Comparison of ENCODE assay signal across 1 cellular context in the genomic region with DNA sequence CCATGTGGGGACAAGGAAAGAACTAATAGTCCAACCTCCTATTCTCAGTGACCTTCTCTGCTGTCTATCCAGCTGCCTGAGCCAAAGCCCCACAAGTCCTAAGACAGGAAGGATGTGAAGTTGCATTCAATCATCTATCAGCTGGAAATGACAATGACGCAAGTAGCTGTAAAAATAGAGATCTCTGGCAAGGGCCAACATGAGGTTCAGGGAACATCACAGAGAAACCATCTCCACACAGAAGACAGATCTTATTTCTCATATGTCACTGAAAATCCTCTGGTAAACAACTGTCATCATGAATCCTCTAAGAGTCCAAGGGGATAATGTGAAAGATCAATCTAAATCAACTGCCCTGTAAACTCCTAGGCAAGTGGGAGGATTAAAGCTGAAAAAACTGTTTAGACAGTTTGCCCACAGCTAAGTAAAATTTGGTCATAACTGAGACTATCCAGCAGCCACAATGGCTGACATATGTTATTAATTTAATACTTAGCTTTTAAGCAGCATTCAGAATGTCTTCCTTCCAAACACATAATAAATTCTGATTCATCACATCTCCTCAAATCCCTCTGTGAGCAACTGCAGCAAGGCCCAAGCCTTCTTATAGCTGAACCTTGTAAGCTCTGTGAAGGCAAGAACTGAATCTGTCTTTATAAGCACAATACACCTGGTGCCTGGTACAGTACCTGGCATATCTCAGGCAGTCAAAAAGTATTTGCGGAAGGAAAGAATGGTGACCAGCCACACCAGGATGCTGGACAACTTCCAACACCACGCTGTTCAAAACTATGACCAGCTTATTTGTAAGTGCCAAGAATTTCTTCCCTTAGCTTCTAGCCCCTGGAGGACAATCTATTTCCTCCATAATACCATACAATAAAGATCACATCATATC.
TF ChIP-seq lines count a peak whose summit lies in the region.

No MANE protein-coding gene starts in this region.

TF ChIP-seq in liver, 16 proteins besides CTCF, POLR2A, EP300 and RAD21:
- no peak for TF ChIP-seq EGR1 (IDR thresholded peaks at IDR 0.05; ENCODE audit: low read depth in 2 of 2)
- TF ChIP-seq NR2F2 (IDR thresholded peaks at IDR 0.05) = peak; percentile 81
- peak; percentile 49 for TF ChIP-seq SP1 (IDR thresholded peaks at IDR 0.05)
- TF ChIP-seq RXRA (IDR thresholded peaks at IDR 0.05) = peak in 1 of 2 donors; percentile 43
- TF ChIP-seq FOXA2 (IDR thresholded peaks at IDR 0.05) = no peak
- TF ChIP-seq, protein P1, sequence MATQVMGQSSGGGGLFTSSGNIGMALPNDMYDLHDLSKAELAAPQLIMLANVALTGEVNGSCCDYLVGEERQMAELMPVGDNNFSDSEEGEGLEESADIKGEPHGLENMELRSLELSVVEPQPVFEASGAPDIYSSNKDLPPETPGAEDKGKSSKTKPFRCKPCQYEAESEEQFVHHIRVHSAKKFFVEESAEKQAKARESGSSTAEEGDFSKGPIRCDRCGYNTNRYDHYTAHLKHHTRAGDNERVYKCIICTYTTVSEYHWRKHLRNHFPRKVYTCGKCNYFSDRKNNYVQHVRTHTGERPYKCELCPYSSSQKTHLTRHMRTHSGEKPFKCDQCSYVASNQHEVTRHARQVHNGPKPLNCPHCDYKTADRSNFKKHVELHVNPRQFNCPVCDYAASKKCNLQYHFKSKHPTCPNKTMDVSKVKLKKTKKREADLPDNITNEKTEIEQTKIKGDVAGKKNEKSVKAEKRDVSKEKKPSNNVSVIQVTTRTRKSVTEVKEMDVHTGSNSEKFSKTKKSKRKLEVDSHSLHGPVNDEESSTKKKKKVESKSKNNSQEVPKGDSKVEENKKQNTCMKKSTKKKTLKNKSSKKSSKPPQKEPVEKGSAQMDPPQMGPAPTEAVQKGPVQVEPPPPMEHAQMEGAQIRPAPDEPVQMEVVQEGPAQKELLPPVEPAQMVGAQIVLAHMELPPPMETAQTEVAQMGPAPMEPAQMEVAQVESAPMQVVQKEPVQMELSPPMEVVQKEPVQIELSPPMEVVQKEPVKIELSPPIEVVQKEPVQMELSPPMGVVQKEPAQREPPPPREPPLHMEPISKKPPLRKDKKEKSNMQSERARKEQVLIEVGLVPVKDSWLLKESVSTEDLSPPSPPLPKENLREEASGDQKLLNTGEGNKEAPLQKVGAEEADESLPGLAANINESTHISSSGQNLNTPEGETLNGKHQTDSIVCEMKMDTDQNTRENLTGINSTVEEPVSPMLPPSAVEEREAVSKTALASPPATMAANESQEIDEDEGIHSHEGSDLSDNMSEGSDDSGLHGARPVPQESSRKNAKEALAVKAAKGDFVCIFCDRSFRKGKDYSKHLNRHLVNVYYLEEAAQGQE (IDR thresholded peaks at IDR 0.05) = no peak
- no peak for TF ChIP-seq HNF4A (conservative IDR thresholded peaks at IDR 0.05)
- TF ChIP-seq GABPA (IDR thresholded peaks at IDR 0.05 in 1 of 2, conservative IDR thresholded peaks at IDR 0.05 in 1 of 2) = no peak
- TF ChIP-seq, protein P2, sequence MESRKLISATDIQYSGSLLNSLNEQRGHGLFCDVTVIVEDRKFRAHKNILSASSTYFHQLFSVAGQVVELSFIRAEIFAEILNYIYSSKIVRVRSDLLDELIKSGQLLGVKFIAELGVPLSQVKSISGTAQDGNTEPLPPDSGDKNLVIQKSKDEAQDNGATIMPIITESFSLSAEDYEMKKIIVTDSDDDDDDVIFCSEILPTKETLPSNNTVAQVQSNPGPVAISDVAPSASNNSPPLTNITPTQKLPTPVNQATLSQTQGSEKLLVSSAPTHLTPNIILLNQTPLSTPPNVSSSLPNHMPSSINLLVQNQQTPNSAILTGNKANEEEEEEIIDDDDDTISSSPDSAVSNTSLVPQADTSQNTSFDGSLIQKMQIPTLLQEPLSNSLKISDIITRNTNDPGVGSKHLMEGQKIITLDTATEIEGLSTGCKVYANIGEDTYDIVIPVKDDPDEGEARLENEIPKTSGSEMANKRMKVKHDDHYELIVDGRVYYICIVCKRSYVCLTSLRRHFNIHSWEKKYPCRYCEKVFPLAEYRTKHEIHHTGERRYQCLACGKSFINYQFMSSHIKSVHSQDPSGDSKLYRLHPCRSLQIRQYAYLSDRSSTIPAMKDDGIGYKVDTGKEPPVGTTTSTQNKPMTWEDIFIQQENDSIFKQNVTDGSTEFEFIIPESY (IDR thresholded peaks at IDR 0.05) = no peak
- TF ChIP-seq, protein P3, sequence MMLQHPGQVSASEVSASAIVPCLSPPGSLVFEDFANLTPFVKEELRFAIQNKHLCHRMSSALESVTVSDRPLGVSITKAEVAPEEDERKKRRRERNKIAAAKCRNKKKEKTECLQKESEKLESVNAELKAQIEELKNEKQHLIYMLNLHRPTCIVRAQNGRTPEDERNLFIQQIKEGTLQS (IDR thresholded peaks at IDR 0.05) = no peak
- no peak for TF ChIP-seq YY1 (IDR thresholded peaks at IDR 0.05)
- no peak for TF ChIP-seq HNF4G (IDR thresholded peaks at IDR 0.05)
- no peak for TF ChIP-seq JUND (IDR thresholded peaks at IDR 0.05)
- TF ChIP-seq TAF1 (conservative IDR thresholded peaks at IDR 0.05) = no peak
- TF ChIP-seq FOXA1 (IDR thresholded peaks at IDR 0.05) = no peak
- TF ChIP-seq, protein P4, sequence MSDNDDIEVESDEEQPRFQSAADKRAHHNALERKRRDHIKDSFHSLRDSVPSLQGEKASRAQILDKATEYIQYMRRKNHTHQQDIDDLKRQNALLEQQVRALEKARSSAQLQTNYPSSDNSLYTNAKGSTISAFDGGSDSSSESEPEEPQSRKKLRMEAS (IDR thresholded peaks at IDR 0.05) = no peak
